18 cellular contexts compared by ENCODE assay signal in genomic region chr14:84646791-84647500, GRCh38.
"Had no signal": no experiment of that assay in that cellular context is flagged by ENCODE, and none has a peak within 500 bp of the region (broad histone marks: within the 10 kb centered on the region; RNA-seq: fewer than 3 reads in every experiment).

No MANE protein-coding gene starts in this region.

- H3K27ac ChIP-seq: ascending aorta, dorsolateral prefrontal cortex, esophagus squamous epithelium, gastrocnemius medialis, parathyroid adenoma, tibial artery, uterus, VCaP had no signal

- H3K4me1 ChIP-seq: ascending aorta, esophagus squamous epithelium, gastrocnemius medialis, parathyroid adenoma, tibial artery, uterus had no signal

- H3K27me3 ChIP-seq: ascending aorta, esophagus squamous epithelium, gastrocnemius medialis, tibial artery, uterus had no signal

- FAIRE-seq: keratinocyte, small intestine had no signal

- H3K4me3 ChIP-seq: ascending aorta, dorsolateral prefrontal cortex, esophagus squamous epithelium, gastrocnemius medialis, tibial artery, uterus had no signal

- DNase-seq: activated CD4-positive, alpha-beta T cell treated with anti-CD3 and anti-CD28 coated beads for 4 hours; activated CD8-positive, alpha-beta memory T cell treated with anti-CD3 and anti-CD28 coated beads, Interleukin-2, amount 50 U/mL, for 48 hours; activated CD8-positive, alpha-beta T cell treated with anti-CD3 and anti-CD28 coated beads, Interleukin-2, amount 10 ng/mL, durations not matched to agents 7 days and 5 days; activated naive CD8-positive, alpha-beta T cell treated with anti-CD3 and anti-CD28 coated beads, Interleukin-2, amount 10 ng/mL, durations not matched to agents 7 days and 5 days; cerebellar nuclear complex; dorsolateral prefrontal cortex; esophagus squamous epithelium; gastrocnemius medialis; naive B cell; small intestine; T1000; tibial artery; uterus had no signal

- H3K36me3 ChIP-seq: ascending aorta, esophagus squamous epithelium, gastrocnemius medialis, tibial artery, uterus had no signal

- H3K9me3 ChIP-seq: ascending aorta, esophagus squamous epithelium, gastrocnemius medialis, tibial artery, uterus had no signal

- ATAC-seq: activated CD8-positive, alpha-beta T cell treated with anti-CD3 and anti-CD28 coated beads, Interleukin-2, amount 10 ng/mL, durations not matched to agents 7 days and 5 days; gastrocnemius medialis; stimulated activated effector memory CD8-positive, alpha-beta T cell treated with anti-CD3 and anti-CD28 coated beads, Interleukin-12 subunit alpha, Interleukin-12 subunit beta, amount 100 ng/mL, for 72 hours had no signal
